In the genomic region with DNA sequence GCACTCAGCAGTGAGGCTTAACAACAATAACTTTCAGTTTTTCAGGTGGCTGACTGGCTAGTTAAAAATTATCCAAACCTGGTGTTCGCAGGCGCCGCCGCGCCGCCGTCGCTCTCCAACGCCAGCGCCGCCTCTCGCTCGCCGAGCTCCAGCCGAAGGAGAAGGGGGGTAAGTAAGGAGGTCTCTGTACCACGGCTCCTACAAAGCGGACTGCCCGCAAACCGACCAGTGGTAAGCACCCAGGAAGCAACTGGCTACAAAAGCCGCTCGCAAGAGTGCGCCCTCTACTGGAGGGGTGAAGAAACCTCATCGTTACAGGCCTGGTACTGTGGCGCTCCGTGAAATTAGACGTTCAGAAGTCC, we compare ENCODE assay signal across 8 cellular contexts.
DNase-seq lines count a peak whose midpoint lies in the region; ATAC-seq and TF ChIP-seq lines count a peak whose summit lies in the region.
"Not testable (repeated sequence)": the region's sequence is repeated elsewhere in the genome, so short reads cannot be mapped to it uniquely, and the experiment has no call there.

No MANE protein-coding gene starts in this region.

- H3K9me3 Mint-ChIP-seq in CD8-positive, alpha-beta memory T cell = peaks cover 3 to 13% (median 9%) of the 10 kb centered on the region in 5 donors
- not testable (repeated sequence) for H3K9me3 Mint-ChIP-seq in GM23338; activated naive CD4-positive, alpha-beta T cell treated with anti-CD3 and anti-CD28 coated beads, Interleukin-2, amount 50 U/mL, for 24 hours
- peaks cover 14 to 17% (median 16%) of the 10 kb centered on the region in 3 donors for H3K9me3 Mint-ChIP-seq in T-cell
- peaks cover 17% of the 10 kb centered on the region for H3K9me3 Mint-ChIP-seq in memory B cell

- POLR2A ChIA-PET in CD8-positive, alpha-beta memory T cell (lab: Charles Lee); T-cell (lab: Charles Lee): not testable (repeated sequence)

- H3K36me3 ChIP-seq in CD8-positive, alpha-beta memory T cell (ENCODE audit: insufficient read depth, low read length); GM23338 (ENCODE audit: insufficient read depth); transverse colon: not testable (repeated sequence)

- not testable (repeated sequence) for H2AFZ ChIP-seq in GM23338

- ATAC-seq in GM23338; T-cell (replicated peaks in 1 of 4); memory B cell (ENCODE audit: low read depth): not testable (repeated sequence)

- CTCF ChIA-PET in CD8-positive, alpha-beta memory T cell (lab: Charles Lee); T-cell (lab: Charles Lee): not testable (repeated sequence)

- intact Hi-C loops in transverse colon (cut with DNase I; ENCODE audit: low total_unique reads) = not testable (repeated sequence)

- in situ Hi-C loops in transverse colon (cut with MboI; ENCODE audit: low pct_ligation_motif_present in 1 of 4, low pct_unique_long_range_greater_than_20kb in 1 of 4, low sequenced_read_pairs in 3 of 4) = not testable (repeated sequence)

- H3K9me3 ChIP-seq in CD8-positive, alpha-beta memory T cell (ENCODE audit: low read length); transverse colon: not testable (repeated sequence)

- not testable (repeated sequence) for H3K9me2 ChIP-seq in GM23338 (ENCODE audit: insufficient read depth)

- H3K79me2 ChIP-seq in GM23338 (replicated peaks; ENCODE audit: insufficient read depth) = not testable (repeated sequence)

- not testable (repeated sequence) for H3F3A ChIP-seq in GM23338 (replicated peaks; ENCODE audit: low read depth)

- peak overlapping the region in 1 of 8 donors; percentile 70 for H3K27ac Mint-ChIP-seq in CD8-positive, alpha-beta memory T cell
- not testable (repeated sequence) for H3K27ac Mint-ChIP-seq in GM23338; T-cell; activated naive CD4-positive, alpha-beta T cell treated with anti-CD3 and anti-CD28 coated beads, Interleukin-2, amount 50 U/mL, for 24 hours; memory B cell

- H3K4me2 ChIP-seq in GM23338 = not testable (repeated sequence)

- not testable (repeated sequence) for H3K36me3 Mint-ChIP-seq in CD8-positive, alpha-beta memory T cell; GM23338 (ENCODE audit: low read depth); T-cell; activated naive CD4-positive, alpha-beta T cell treated with anti-CD3 and anti-CD28 coated beads, Interleukin-2, amount 50 U/mL, for 24 hours; memory B cell

- peak overlapping the region in 4 of 7 donors; percentile 21 to 74 (median 42) for H3K4me3 Mint-ChIP-seq in CD8-positive, alpha-beta memory T cell
- H3K4me3 Mint-ChIP-seq in GM23338 = not testable (repeated sequence)
- H3K4me3 Mint-ChIP-seq in T-cell (peak overlapping the region in 2 of 3 donors; percentile 37 to 55), memory B cell (peak overlapping the region; percentile 59)
- peak overlapping the region; percentile 47 for H3K4me3 Mint-ChIP-seq in activated naive CD4-positive, alpha-beta T cell treated with anti-CD3 and anti-CD28 coated beads, Interleukin-2, amount 50 U/mL, for 24 hours

- not testable (repeated sequence) for H3K4me1 ChIP-seq in CD8-positive, alpha-beta memory T cell (ENCODE audit: insufficient read depth, low read length); GM23338 (ENCODE audit: insufficient read depth); transverse colon

- DNase-seq in CD8-positive, alpha-beta memory T cell; T-cell; epithelial cell of proximal tubule (ENCODE audit: low read depth); memory B cell (ENCODE audit: low spot score in 2 of 2): not testable (repeated sequence)
- peak; percentile 1 for DNase-seq in GM23338 (ENCODE audit: low spot score)
- DNase-seq in NCI-H460 (ENCODE audit: extremely low read depth, low read depth) = peak; percentile 17
- peak; percentile 17 for DNase-seq in transverse colon

- not testable (repeated sequence) for TF ChIP-seq POLR2A in transverse colon (IDR thresholded peaks at IDR 0.05)

- H3K4me1 Mint-ChIP-seq in CD8-positive, alpha-beta memory T cell; GM23338; T-cell; activated naive CD4-positive, alpha-beta T cell treated with anti-CD3 and anti-CD28 coated beads, Interleukin-2, amount 50 U/mL, for 24 hours; memory B cell: not testable (repeated sequence)

- TF ChIP-seq CTCF in GM23338 (conservative IDR thresholded peaks at IDR 0.05; ENCODE audit: low read depth in 2 of 2) (peak; percentile 36 to 40), epithelial cell of proximal tubule (conservative IDR thresholded peaks at IDR 0.05; ENCODE audit: low read depth, low read length) (peak; percentile 25), transverse colon (IDR thresholded peaks at IDR 0.05) (peak in 2 of 5 experiments; percentile 11 to 22)

- 85% methylated on average over 26 of the region's 26 CpGs; no CpG with 5 or more reads in 1 of the 2 donors for WGBS in transverse colon (ENCODE audit: low coverage in 1 of 2), 2 donors

- not testable (repeated sequence) for TF ChIP-seq EP300 in transverse colon (IDR thresholded peaks at IDR 0.05; ENCODE audit: low read depth)

- H3K27me3 Mint-ChIP-seq in CD8-positive, alpha-beta memory T cell; GM23338 (ENCODE audit: insufficient read depth, low read depth, poor library complexity); T-cell; activated naive CD4-positive, alpha-beta T cell treated with anti-CD3 and anti-CD28 coated beads, Interleukin-2, amount 50 U/mL, for 24 hours; memory B cell: not testable (repeated sequence)

- H3K27ac ChIP-seq in CD8-positive, alpha-beta memory T cell (ENCODE audit: low read depth, low read length); GM23338 (ENCODE audit: low read depth): not testable (repeated sequence)
- H3K27ac ChIP-seq in transverse colon = peak overlapping the region in 2 of 4 donors; percentile 3 to 49

- not testable (repeated sequence) for H3K4me3 ChIP-seq in CD8-positive, alpha-beta memory T cell (ENCODE audit: low read length); GM23338
- H3K4me3 ChIP-seq in epithelial cell of proximal tubule (ENCODE audit: low read depth, low read length) = peak overlapping the region; percentile 33
- peak overlapping the region in 2 of 4 donors; percentile 13 to 14 for H3K4me3 ChIP-seq in transverse colon

- not testable (repeated sequence) for H4K20me1 ChIP-seq in GM23338 (replicated peaks; ENCODE audit: insufficient read depth)

- H3K27me3 ChIP-seq in CD8-positive, alpha-beta memory T cell (ENCODE audit: insufficient read depth, low read length, poor library complexity, severe bottlenecking); GM23338 (ENCODE audit: insufficient read depth); transverse colon: not testable (repeated sequence)
